ENCODE assay signal across 8 cellular contexts in the genomic region with DNA sequence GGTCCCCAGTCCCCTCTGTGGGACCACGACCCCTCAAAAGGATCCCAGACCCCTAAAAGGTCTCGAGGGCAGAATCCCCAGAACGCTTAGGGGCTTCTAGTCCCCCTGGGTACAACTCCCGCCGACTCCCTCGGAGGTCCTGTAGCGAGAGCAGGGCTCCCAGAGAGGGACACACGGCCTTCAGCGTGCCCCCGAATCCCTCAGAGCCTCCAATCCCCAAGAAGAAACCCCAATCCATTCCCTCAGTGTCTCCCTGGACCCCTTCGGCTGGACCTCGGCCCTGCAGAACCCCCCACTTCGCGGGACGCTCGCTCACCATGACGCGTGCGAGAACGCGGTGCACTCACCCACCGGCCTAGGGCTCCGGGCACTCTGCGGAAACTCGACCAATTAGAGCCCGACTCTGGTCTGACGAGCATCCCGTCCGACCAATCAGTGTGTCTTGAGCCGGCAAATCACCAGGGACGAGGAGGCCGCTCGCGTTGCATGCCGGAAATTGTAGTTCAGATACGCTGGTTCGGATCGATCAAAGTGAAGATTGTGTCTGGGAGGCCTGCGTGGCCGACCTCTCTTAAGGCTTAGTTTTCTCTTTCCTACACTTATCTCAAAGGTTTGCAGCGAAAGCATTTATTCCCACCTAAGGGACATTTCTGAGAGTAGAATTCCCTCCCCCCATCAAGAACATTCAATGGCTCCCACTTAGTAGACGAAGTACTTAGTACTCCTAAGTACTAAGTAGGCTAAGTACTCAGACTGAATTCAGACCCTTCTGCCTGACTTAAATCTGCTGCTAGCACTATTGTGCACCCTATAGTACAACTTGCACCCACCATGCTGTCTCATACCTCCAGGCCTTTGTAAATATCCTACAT. TPM values are rescaled to one million over a fixed set of nuclear protein-coding genes. Genes with fewer than 3 reads are reported as not detected.
A peak's percentile ranks its signal among the peaks of the same experiment; 100 is the strongest.
DNase-seq lines count a peak whose midpoint lies in the region; ATAC-seq and TF ChIP-seq lines count a peak whose summit lies in the region.

A gene (minus strand): TSS at position 369 of the 872 bp plus-strand sequence. CDS start 50 bp downstream, at position 319.

- peak within 1 kb of the TSS; percentile 81 for H3K27ac Mint-ChIP-seq in WTC11
- peak within 1 kb of the TSS; percentile 84 to 97 (median 92) for H3K27ac Mint-ChIP-seq in immature natural killer cell

- DNase-seq in AG09309 (ENCODE audit: low read depth), result peak; percentile 98
- DNase-seq in NCI-H345 (lab: John Stamatoyannopoulos, UW), result peak; percentile 94
- DNase-seq in WTC11 (ENCODE audit: low spot score), result peak; percentile 98
- peak; percentile 99 to 100 for DNase-seq in cardiac fibroblast (ENCODE audit: low read depth in 2 of 2)
- peak; percentile 94 to 95 (median 95) for DNase-seq in immature natural killer cell
- DNase-seq in smooth muscle cell of the brain vasculature (ENCODE audit: low read depth, low spot score), result peak; percentile 94

- POLR2A ChIA-PET in WTC11 (lab: Charles Lee), result no interaction called here

- ATAC-seq in GM19023 (IDR thresholded peaks at IDR 0.05; ENCODE audit: unreplicated experiment), result peak; percentile 99
- peak; percentile 98 for ATAC-seq in HG03196 (IDR thresholded peaks at IDR 0.05; ENCODE audit: unreplicated experiment)
- ATAC-seq in WTC11, result peak; percentile 94

- H3K27me3 Mint-ChIP-seq in WTC11 (ENCODE audit: low read depth), result peaks cover 53% of the 10 kb centered on the region
- peaks cover 0 to 4% (median 0%) of the 10 kb centered on the region in 3 donors for H3K27me3 Mint-ChIP-seq in immature natural killer cell (ENCODE audit: low read depth in 3 of 3)

- CTCF ChIA-PET in WTC11 (lab: Charles Lee), result interaction anchor here (1.1 kb wide), 1 partner anchor 18 kb away, joined by 4 read pairs; no protein-coding TSS in a partner anchor

- H3K9me3 Mint-ChIP-seq in WTC11 (0 out of 2 replicates have a peak, but pooled peaks cover 4% of the 10 kb centered on the region), immature natural killer cell (no peaks in the 10 kb centered on the region)

- H3K4me3 ChIP-seq in AG09309 (ENCODE audit: control insufficient read depth, low read depth, low read length) (peak within 1 kb of the TSS; percentile 68), cardiac fibroblast (replicated peaks in 1 of 2; ENCODE audit: low read depth in 2 of 2, low read length in 2 of 2) (peak within 1 kb of the TSS; percentile 78 to 93)

- H3K36me3 Mint-ChIP-seq in WTC11 (peaks cover 5% of the 10 kb centered on the region), immature natural killer cell (no peaks in the 10 kb centered on the region)

- H3K4me1 Mint-ChIP-seq in WTC11 (peaks cover 18% of the 10 kb centered on the region), immature natural killer cell (peaks cover 21 to 30% of the 10 kb centered on the region in 2 donors)

- TF ChIP-seq CTCF in AG09309 (IDR thresholded peaks at IDR 0.05; ENCODE audit: control insufficient read depth, insufficient read depth, low read depth, low read length, missing control alignments) (no peak), WTC11 (IDR thresholded peaks at IDR 0.05) (no peak), cardiac fibroblast (IDR thresholded peaks at IDR 0.05; ENCODE audit: low read depth, low read length) (no peak)

- H3K4me3 Mint-ChIP-seq in WTC11 (peak within 1 kb of the TSS; percentile 96), immature natural killer cell (peak within 1 kb of the TSS; percentile 97 to 98 (median 98))

TF ChIP-seq in WTC11, 78 proteins besides CTCF, POLR2A, EP300 and RAD21:
- TF ChIP-seq, protein P1, sequence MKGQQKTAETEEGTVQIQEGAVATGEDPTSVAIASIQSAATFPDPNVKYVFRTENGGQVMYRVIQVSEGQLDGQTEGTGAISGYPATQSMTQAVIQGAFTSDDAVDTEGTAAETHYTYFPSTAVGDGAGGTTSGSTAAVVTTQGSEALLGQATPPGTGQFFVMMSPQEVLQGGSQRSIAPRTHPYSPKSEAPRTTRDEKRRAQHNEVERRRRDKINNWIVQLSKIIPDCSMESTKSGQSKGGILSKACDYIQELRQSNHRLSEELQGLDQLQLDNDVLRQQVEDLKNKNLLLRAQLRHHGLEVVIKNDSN (CRISPR knock-in tag; IDR thresholded peaks at IDR 0.05), result 0 out of 2 replicates have a peak, but pooled peaks have one; percentile 15
- TF ChIP-seq, protein P2, sequence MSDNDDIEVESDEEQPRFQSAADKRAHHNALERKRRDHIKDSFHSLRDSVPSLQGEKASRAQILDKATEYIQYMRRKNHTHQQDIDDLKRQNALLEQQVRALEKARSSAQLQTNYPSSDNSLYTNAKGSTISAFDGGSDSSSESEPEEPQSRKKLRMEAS (CRISPR knock-in tag; IDR thresholded peaks at IDR 0.05), result peak; percentile 82; the same call in 1 of the 2 replicates
- TF ChIP-seq, protein P3, sequence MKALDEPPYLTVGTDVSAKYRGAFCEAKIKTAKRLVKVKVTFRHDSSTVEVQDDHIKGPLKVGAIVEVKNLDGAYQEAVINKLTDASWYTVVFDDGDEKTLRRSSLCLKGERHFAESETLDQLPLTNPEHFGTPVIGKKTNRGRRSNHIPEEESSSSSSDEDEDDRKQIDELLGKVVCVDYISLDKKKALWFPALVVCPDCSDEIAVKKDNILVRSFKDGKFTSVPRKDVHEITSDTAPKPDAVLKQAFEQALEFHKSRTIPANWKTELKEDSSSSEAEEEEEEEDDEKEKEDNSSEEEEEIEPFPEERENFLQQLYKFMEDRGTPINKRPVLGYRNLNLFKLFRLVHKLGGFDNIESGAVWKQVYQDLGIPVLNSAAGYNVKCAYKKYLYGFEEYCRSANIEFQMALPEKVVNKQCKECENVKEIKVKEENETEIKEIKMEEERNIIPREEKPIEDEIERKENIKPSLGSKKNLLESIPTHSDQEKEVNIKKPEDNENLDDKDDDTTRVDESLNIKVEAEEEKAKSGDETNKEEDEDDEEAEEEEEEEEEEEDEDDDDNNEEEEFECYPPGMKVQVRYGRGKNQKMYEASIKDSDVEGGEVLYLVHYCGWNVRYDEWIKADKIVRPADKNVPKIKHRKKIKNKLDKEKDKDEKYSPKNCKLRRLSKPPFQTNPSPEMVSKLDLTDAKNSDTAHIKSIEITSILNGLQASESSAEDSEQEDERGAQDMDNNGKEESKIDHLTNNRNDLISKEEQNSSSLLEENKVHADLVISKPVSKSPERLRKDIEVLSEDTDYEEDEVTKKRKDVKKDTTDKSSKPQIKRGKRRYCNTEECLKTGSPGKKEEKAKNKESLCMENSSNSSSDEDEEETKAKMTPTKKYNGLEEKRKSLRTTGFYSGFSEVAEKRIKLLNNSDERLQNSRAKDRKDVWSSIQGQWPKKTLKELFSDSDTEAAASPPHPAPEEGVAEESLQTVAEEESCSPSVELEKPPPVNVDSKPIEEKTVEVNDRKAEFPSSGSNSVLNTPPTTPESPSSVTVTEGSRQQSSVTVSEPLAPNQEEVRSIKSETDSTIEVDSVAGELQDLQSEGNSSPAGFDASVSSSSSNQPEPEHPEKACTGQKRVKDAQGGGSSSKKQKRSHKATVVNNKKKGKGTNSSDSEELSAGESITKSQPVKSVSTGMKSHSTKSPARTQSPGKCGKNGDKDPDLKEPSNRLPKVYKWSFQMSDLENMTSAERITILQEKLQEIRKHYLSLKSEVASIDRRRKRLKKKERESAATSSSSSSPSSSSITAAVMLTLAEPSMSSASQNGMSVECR (CRISPR knock-in tag; IDR thresholded peaks at IDR 0.05; ENCODE audit: borderline replicate concordance), result peak; percentile 52; the same call in 1 of the 2 replicates
- TF ChIP-seq, protein P4, sequence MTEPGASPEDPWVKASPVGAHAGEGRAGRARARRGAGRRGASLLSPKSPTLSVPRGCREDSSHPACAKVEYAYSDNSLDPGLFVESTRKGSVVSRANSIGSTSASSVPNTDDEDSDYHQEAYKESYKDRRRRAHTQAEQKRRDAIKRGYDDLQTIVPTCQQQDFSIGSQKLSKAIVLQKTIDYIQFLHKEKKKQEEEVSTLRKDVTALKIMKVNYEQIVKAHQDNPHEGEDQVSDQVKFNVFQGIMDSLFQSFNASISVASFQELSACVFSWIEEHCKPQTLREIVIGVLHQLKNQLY (CRISPR knock-in tag; IDR thresholded peaks at IDR 0.05), result no peak
- TF ChIP-seq NFYB (CRISPR knock-in tag; conservative IDR thresholded peaks at IDR 0.05; ENCODE audit: low read depth), result peak; percentile 99

RNA-seq across cellular contexts. Expression of the gene that starts here (rescaled TPM):
- total RNA-seq in WTC11 (2021), result 46.0 to 53.4 TPM (median 51.8 TPM) in 3 replicates
- polyA plus RNA-seq in immature natural killer cell, result 10 to 100 TPM; 22.0 to 44.4 (median 32.3) TPM

Comparison
In these comparisons a context has a peak if more than half of its experiments do, and no peak if none do; other contexts are left out.
1. Peak in every context shown above with its lines: DNase-seq, ATAC-seq and H3K4me3 ChIP-seq.